Comparison of ENCODE assay signal across 9 cellular contexts in genomic region chr1:108745980-108746381, GRCh38. TPM values are rescaled to one million over a fixed set of nuclear protein-coding genes. Genes with fewer than 3 reads are reported as not detected.
DNase-seq lines count a peak whose midpoint lies in the region; ATAC-seq and TF ChIP-seq lines count a peak whose summit lies in the region.
"Had no signal": no experiment of that assay in that cellular context is flagged by ENCODE, and none has a peak within 500 bp of the region (broad histone marks: within the 10 kb centered on the region; RNA-seq: fewer than 3 reads in every experiment).

No MANE protein-coding gene starts in this region.

- CTCF ChIA-PET in naive thymus-derived CD4-positive, alpha-beta T cell (lab: Charles Lee): no interaction called here

- H3K27me3 Mint-ChIP-seq in naive thymus-derived CD4-positive, alpha-beta T cell: peaks cover 0 to 11% (median 0%) of the 10 kb centered on the region in 5 donors

- TF ChIP-seq POLR2A in vagina (IDR thresholded peaks at IDR 0.05): no peak

- peaks cover 0 to 16% (median 4%) of the 10 kb centered on the region in 5 donors for H3K36me3 Mint-ChIP-seq in naive thymus-derived CD4-positive, alpha-beta T cell

- H3K4me1 Mint-ChIP-seq in naive thymus-derived CD4-positive, alpha-beta T cell: peaks cover 25 to 45% (median 39%) of the 10 kb centered on the region in 7 donors

- H3K4me3 Mint-ChIP-seq in naive thymus-derived CD4-positive, alpha-beta T cell: peak overlapping the region; percentile 90 to 100 (median 97)

- no peaks in the 10 kb centered on the region for H3K27me3 ChIP-seq in right atrium auricular region
- H3K27me3 ChIP-seq in naive thymus-derived CD4-positive, alpha-beta T cell (ENCODE audit: control insufficient read depth in 2 of 2, insufficient read depth in 2 of 2, low read length in 2 of 2): no peaks in the 10 kb centered on the region
- no peaks in the 10 kb centered on the region for H3K27me3 ChIP-seq in vagina

- peak overlapping the region; percentile 93 to 100 (median 98) for H3K27ac Mint-ChIP-seq in naive thymus-derived CD4-positive, alpha-beta T cell

- POLR2A ChIA-PET in naive thymus-derived CD4-positive, alpha-beta T cell (lab: Charles Lee): interaction anchor here (1.0 to 3.4 kb wide), 2 partner anchors 54 to 99 kb away, joined by 3 to 14 read pairs; partner anchors contain the start of gene PRPF38B

- H3K36me3 ChIP-seq in right atrium auricular region: no peaks in the 10 kb centered on the region
- H3K36me3 ChIP-seq in naive thymus-derived CD4-positive, alpha-beta T cell (ENCODE audit: control insufficient read depth in 2 of 3, insufficient read depth in 3 of 3, low read length in 3 of 3): peaks cover 0 to 5% (median 0%) of the 10 kb centered on the region in 3 experiments
- no peaks in the 10 kb centered on the region for H3K36me3 ChIP-seq in vagina

- H3K9me3 ChIP-seq in right atrium auricular region (no peaks in the 10 kb centered on the region), vagina (no peaks in the 10 kb centered on the region)
- H3K9me3 ChIP-seq in naive thymus-derived CD4-positive, alpha-beta T cell (ENCODE audit: control insufficient read depth in 2 of 3, low read length in 3 of 3): no peaks in the 10 kb centered on the region

- peaks cover 0 to 4% (median 0%) of the 10 kb centered on the region in 11 donors for H3K9me3 Mint-ChIP-seq in naive thymus-derived CD4-positive, alpha-beta T cell

- peak overlapping the region; percentile 99 for H3K27ac ChIP-seq in right atrium auricular region
- peak overlapping the region; percentile 78 for H3K27ac ChIP-seq in caudate nucleus (ENCODE audit: low read depth, low read length)
- H3K27ac ChIP-seq in naive thymus-derived CD4-positive, alpha-beta T cell (ENCODE audit: low read depth, low read length): peak overlapping the region; percentile 98
- peak overlapping the region; percentile 99 for H3K27ac ChIP-seq in vagina

- intact Hi-C loops in Right ventricle myocardium inferior (cut with DNase I): loop anchor here (1.0 kb wide), 1 partner anchor 54 kb away; the partner anchor contains the start of gene PRPF38B
- intact Hi-C loops in naive thymus-derived CD4-positive, alpha-beta T cell (cut with micrococcal nuclease): loop anchor here (1.0 to 10.0 kb wide), 21 partner anchors 11 to 802 kb away; partner anchors contain the start of genes CLCC1 (in 2 of the 2), PRPF38B (in 2 of the 2), SLC25A24 (in 2 of the 2) and WDR47 (in 2 of the 2)
- intact Hi-C loops in vagina (cut with DNase I): no loop called here

- DNase-seq in right atrium auricular region (ENCODE audit: low spot score) (no peak), Right ventricle myocardium inferior (ENCODE audit: missing footprints) (no peak), caudate nucleus (lab: John Stamatoyannopoulos, UW) (no peak), vagina (ENCODE audit: extremely low spot score in 2 of 2) (no peak), HuH-7 (ENCODE audit: low spot score) (no peak), DMS 273 treated with DMSO at 0.1 percent for 48 hours (lab: John Stamatoyannopoulos, UW) (no peak)
- no peak for DNase-seq in naive thymus-derived CD4-positive, alpha-beta T cell

- ATAC-seq in Right ventricle myocardium inferior (no peak), HG02678 (IDR thresholded peaks at IDR 0.05; ENCODE audit: unreplicated experiment) (no peak)
- no peak for ATAC-seq in naive thymus-derived CD4-positive, alpha-beta T cell

- H3K4me1 ChIP-seq in right atrium auricular region (peaks cover 0 to 18% of the 10 kb centered on the region in 2 donors), vagina (peaks cover 38% of the 10 kb centered on the region)
- peaks cover 3 to 6% of the 10 kb centered on the region in 2 donors for H3K4me1 ChIP-seq in naive thymus-derived CD4-positive, alpha-beta T cell (ENCODE audit: control insufficient read depth in 2 of 2, insufficient read depth in 2 of 2, low read length in 2 of 2)

- TF ChIP-seq CTCF in right atrium auricular region (IDR thresholded peaks at IDR 0.05): no peak
- no peak for TF ChIP-seq CTCF in vagina (IDR thresholded peaks at IDR 0.05)

- H3K4me3 ChIP-seq in right atrium auricular region (peak overlapping the region in 1 of 2 donors; percentile 97), vagina (peak overlapping the region; percentile 86 to 94)
- H3K4me3 ChIP-seq in naive thymus-derived CD4-positive, alpha-beta T cell (ENCODE audit: low read length): no peak overlapping the region

RNA-seq across cellular contexts. Expression of gene STXBP3, which starts 0.5 kb away (rescaled TPM):
- 10 to 100 TPM; 26.4 to 27.7 TPM for total RNA-seq in right atrium auricular region
- total RNA-seq in Right ventricle myocardium inferior: 24.1 TPM
- 10 to 100 TPM; 46.8 to 75.2 (median 54.0) TPM for total RNA-seq in naive thymus-derived CD4-positive, alpha-beta T cell
- 10 to 100 TPM; 38.3 to 47.8 TPM for polyA plus RNA-seq in naive thymus-derived CD4-positive, alpha-beta T cell
- 167 TPM for total RNA-seq in vagina

RNA-seq across cellular contexts. Expression of gene FNDC7, which starts 33.3 kb away (rescaled TPM):
- total RNA-seq in right atrium auricular region (not detected), Right ventricle myocardium inferior (not detected), vagina (not detected)
- under 1 TPM in 2 of 5 experiments, not detected in 3; 0.13 to 0.22 TPM for total RNA-seq in naive thymus-derived CD4-positive, alpha-beta T cell
- polyA plus RNA-seq in naive thymus-derived CD4-positive, alpha-beta T cell: not detected
- total RNA-seq: epithelial cell of proximal tubule had no signal

RNA-seq across cellular contexts. Expression of gene PRPF38B, which starts 53.9 kb away (rescaled TPM):
- total RNA-seq in right atrium auricular region: 10 to 100 TPM; 10.7 to 11.1 TPM
- total RNA-seq in Right ventricle myocardium inferior: 16.9 TPM
- total RNA-seq in naive thymus-derived CD4-positive, alpha-beta T cell: 100 to 1,000 TPM in 4 of 5 experiments, 10 to 100 TPM in 1; 85.5 to 136 (median 118) TPM
- 10 to 100 TPM; 21.6 to 22.2 TPM for polyA plus RNA-seq in naive thymus-derived CD4-positive, alpha-beta T cell
- total RNA-seq in vagina: 27.0 TPM
